8 cellular contexts compared by ENCODE assay signal in the genomic region with DNA sequence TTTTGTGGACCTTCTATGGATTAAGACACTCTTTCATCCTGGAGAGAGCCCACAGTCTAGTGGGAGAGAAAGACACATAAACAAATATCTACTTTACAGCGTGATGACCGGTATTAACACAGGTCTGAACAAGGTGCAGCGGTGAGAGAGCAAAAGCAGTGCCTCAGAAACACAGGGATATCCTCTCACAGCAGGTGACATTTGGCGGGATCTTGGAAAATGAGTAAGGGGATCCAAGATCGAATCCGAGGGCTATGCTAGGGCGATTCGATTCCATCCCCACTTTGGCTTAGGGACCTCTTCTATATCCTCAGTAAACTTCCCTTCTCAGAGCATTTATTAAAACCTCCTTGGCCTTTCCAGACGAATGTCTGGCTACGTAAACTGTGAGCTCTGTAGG. TPM values are rescaled to one million over a fixed set of nuclear protein-coding genes. Genes with fewer than 3 reads are reported as not detected.
DNase-seq lines count a peak whose midpoint lies in the region; ATAC-seq and TF ChIP-seq lines count a peak whose summit lies in the region.

No MANE protein-coding gene starts in this region.

- H2AK9ac ChIP-seq in IMR-90 (replicated peaks; ENCODE audit: low read depth, low read length, poor library complexity), result peak overlapping the region; percentile 88

- no peak overlapping the region for H3K18ac ChIP-seq in IMR-90 (ENCODE audit: low read depth, low read length)

- peak overlapping the region; percentile 90 for H3K27ac ChIP-seq in CD4-positive, alpha-beta memory T cell (ENCODE audit: low read depth, low read length)
- H3K27ac ChIP-seq in IMR-90 (ENCODE audit: insufficient read depth, low read length), result peak overlapping the region; percentile 63
- peak overlapping the region; percentile 99 for H3K27ac ChIP-seq in mesodermal cell (ENCODE audit: low read depth, low read length, severe bottlenecking)

- peak overlapping the region; percentile 65 for H3K9ac ChIP-seq in IMR-90 (ENCODE audit: low read depth, low read length)

- no peak for TF ChIP-seq POLR2A in IMR-90 (IDR thresholded peaks at IDR 0.05; ENCODE audit: low read depth, low read length)

- H3K79me1 ChIP-seq in IMR-90 (ENCODE audit: low read depth in 1 of 2, low read length in 2 of 2), result peaks cover 0 to 27% of the 10 kb centered on the region in 2 experiments; a peak in 2 of 4 replicates

- H4K8ac ChIP-seq in IMR-90 (ENCODE audit: low read depth in 2 of 2, low read length in 2 of 2), result peak overlapping the region; percentile 33 to 59; a peak in 3 of 4 replicates

- H3K9me3 Mint-ChIP-seq in CD4-positive, alpha-beta memory T cell, result no peaks in the 10 kb centered on the region
- no peaks in the 10 kb centered on the region for H3K9me3 Mint-ChIP-seq in MCF 10A (ENCODE audit: unreplicated experiment)

- dilution Hi-C loops in IMR-90 (cut with HindIII; ENCODE audit: low sequenced_read_pairs, unreplicated experiment), result no loop called here

- peak overlapping the region; percentile 87 for H3K56ac ChIP-seq in IMR-90 (ENCODE audit: extremely low read depth, insufficient read depth, low read length)

- peak overlapping the region; percentile 85 for H3K4me2 ChIP-seq in IMR-90 (ENCODE audit: low read depth, low read length)

- WGBS in IMR-90 (ENCODE audit: extremely low coverage in 2 of 2, insufficient read length in 1 of 2), 2 experiments, result no CpG with 5 or more reads among the region's 10 CpGs
- WGBS in mesodermal cell (ENCODE audit: insufficient coverage in 2 of 2), 2 experiments, result 0 to 6% methylated on average over 2 to 3 of the region's 10 CpGs

- no peak for TF ChIP-seq RAD21 in IMR-90 (IDR thresholded peaks at IDR 0.05; ENCODE audit: low read length)

- H3K4me3 ChIP-seq in CD4-positive, alpha-beta memory T cell (ENCODE audit: low read length in 2 of 2), result peak overlapping the region; percentile 64 to 97
- H3K4me3 ChIP-seq in IMR-90 (ENCODE audit: insufficient read depth, low read depth, low read length), result peak overlapping the region; percentile 53
- peak overlapping the region; percentile 82 for H3K4me3 ChIP-seq in mesodermal cell (ENCODE audit: extremely low read depth, insufficient read depth, low read length, poor library complexity, severe bottlenecking)

- TF ChIP-seq CTCF in IMR-90 (conservative IDR thresholded peaks at IDR 0.05; ENCODE audit: low read depth, low read length), result no peak
- no peak for TF ChIP-seq CTCF in MCF 10A (IDR thresholded peaks at IDR 0.05; ENCODE audit: unreplicated experiment)

- no peaks in the 10 kb centered on the region for H3K9me3 ChIP-seq in CD4-positive, alpha-beta memory T cell (ENCODE audit: control insufficient read depth in 1 of 2, low read length in 2 of 2)
- H3K9me3 ChIP-seq in IMR-90 (ENCODE audit: control insufficient read depth, insufficient read depth, low read length), result no peaks in the 10 kb centered on the region
- H3K9me3 ChIP-seq in mesodermal cell (ENCODE audit: control insufficient read depth, low read length), result no peaks in the 10 kb centered on the region

- BruUV-seq in IMR-90 (replicated peaks; lab: Mats Ljungman, UMichigan) (no TSS peak), MCF 10A (replicated peaks; lab: Mats Ljungman, UMichigan) (no TSS peak)

- peak overlapping the region; percentile 82; the same call in 1 of the 2 replicates for H2AK5ac ChIP-seq in IMR-90 (ENCODE audit: low read depth, low read length)

- H3K4me1 ChIP-seq in CD4-positive, alpha-beta memory T cell (ENCODE audit: insufficient read depth, low read length), result peaks cover 62% of the 10 kb centered on the region
- H3K4me1 ChIP-seq in IMR-90 (ENCODE audit: control insufficient read depth, insufficient read depth, low read length) (peaks cover 2% of the 10 kb centered on the region; the same call in 1 of the 2 replicates), mesodermal cell (ENCODE audit: control insufficient read depth, insufficient read depth, low read length, poor library complexity, severe bottlenecking) (peaks cover 10% of the 10 kb centered on the region)

- H3K36me3 Mint-ChIP-seq in CD4-positive, alpha-beta memory T cell, result peaks cover 2 to 29% of the 10 kb centered on the region in 2 donors
- peaks cover 43% of the 10 kb centered on the region for H3K36me3 Mint-ChIP-seq in MCF 10A (ENCODE audit: insufficient read depth, unreplicated experiment)

- H2AFZ ChIP-seq in IMR-90 (replicated peaks; ENCODE audit: low read length, poor library complexity), result peak overlapping the region; percentile 87

- POLR2A ChIA-PET in CD4-positive, alpha-beta memory T cell (lab: Charles Lee; ENCODE audit: partially characterized antibody), result interaction anchor here (0.7 to 2.1 kb wide), 9 partner anchors 8 to 1947 kb away, joined by 3 to 14 read pairs (median 7); a partner anchor contains a TSS
- POLR2A ChIA-PET in IMR-90 (lab: Charles Lee; ENCODE audit: unreplicated experiment) (no interaction called here), MCF 10A (lab: Yijun Ruan, JAX) (interaction anchor here (0.7 to 4.1 kb wide), 16 partner anchors 8 to 849 kb away, joined by 3 to 46 read pairs (median 6); a partner anchor contains a TSS)

- H3K27me3 ChIP-seq in CD4-positive, alpha-beta memory T cell (ENCODE audit: insufficient read depth, low read length), result no peaks in the 10 kb centered on the region
- no peaks in the 10 kb centered on the region for H3K27me3 ChIP-seq in IMR-90 (ENCODE audit: control insufficient read depth, insufficient read depth, low read length)

- peak overlapping the region; percentile 96 to 100 (median 100) for H3K4me3 Mint-ChIP-seq in CD4-positive, alpha-beta memory T cell
- H3K4me3 Mint-ChIP-seq in MCF 10A (ENCODE audit: unreplicated experiment), result peak overlapping the region; percentile 90

- intact Hi-C loops in CD4-positive, alpha-beta memory T cell (cut with micrococcal nuclease), result loop anchor here (1.0 kb wide), 3 partner anchors 118 to 851 kb away; a partner anchor contains a TSS
- intact Hi-C loops in IMR-90 (cut with micrococcal nuclease), result loop anchor here (1.0 kb wide), 1 partner anchor 118 kb away; a partner anchor contains a TSS
- intact Hi-C loops in MCF 10A (cut with micrococcal nuclease), result loop anchor here (1.0 kb wide), 1 partner anchor 118 kb away; a partner anchor contains a TSS

- no peaks in the 10 kb centered on the region for H3K36me3 ChIP-seq in CD4-positive, alpha-beta memory T cell (ENCODE audit: insufficient read depth, low read length)
- H3K36me3 ChIP-seq in IMR-90 (ENCODE audit: control insufficient read depth, insufficient read depth, low read length) (no peaks in the 10 kb centered on the region; the same call in 1 of the 2 replicates), mesodermal cell (ENCODE audit: control insufficient read depth, insufficient read depth, low read length) (peaks cover 19% of the 10 kb centered on the region)

- H2BK15ac ChIP-seq in IMR-90 (ENCODE audit: low read depth, low read length), result no peak overlapping the region

- H2BK20ac ChIP-seq in IMR-90 (ENCODE audit: low read depth, low read length), result no peak overlapping the region

- no peaks in the 10 kb centered on the region for H3K27me3 Mint-ChIP-seq in CD4-positive, alpha-beta memory T cell
- H3K27me3 Mint-ChIP-seq in MCF 10A (ENCODE audit: insufficient read depth, unreplicated experiment), result no peaks in the 10 kb centered on the region

- no peak overlapping the region; the same call in 1 of the 2 replicates for H2BK120ac ChIP-seq in IMR-90 (ENCODE audit: low read depth, low read length)

- no peak overlapping the region for H4K5ac ChIP-seq in IMR-90 (ENCODE audit: low read depth, low read length)

- H3K9me1 ChIP-seq in IMR-90 (ENCODE audit: insufficient read depth, low read length), result peaks cover 2% of the 10 kb centered on the region; the same call in 1 of the 2 replicates

- H3K27ac Mint-ChIP-seq in CD4-positive, alpha-beta memory T cell, result peak overlapping the region; percentile 92 to 100 (median 99)
- H3K27ac Mint-ChIP-seq in MCF 10A (ENCODE audit: low read depth, unreplicated experiment), result peak overlapping the region; percentile 99

- peak overlapping the region; percentile 83 for H3K23ac ChIP-seq in IMR-90 (ENCODE audit: low read depth, low read length)

- peaks cover 40 to 88% (median 65%) of the 10 kb centered on the region in 4 donors for H3K4me1 Mint-ChIP-seq in CD4-positive, alpha-beta memory T cell
- peaks cover 51% of the 10 kb centered on the region for H3K4me1 Mint-ChIP-seq in MCF 10A (ENCODE audit: insufficient read depth, unreplicated experiment)

- peak overlapping the region; percentile 68 for H3K14ac ChIP-seq in IMR-90 (replicated peaks; ENCODE audit: low read depth, low read length)

- in situ Hi-C loops in IMR-90 (cut with MboI; ENCODE audit: low sequenced_read_pairs), result no loop called here

- H4K91ac ChIP-seq in IMR-90 (ENCODE audit: insufficient read depth, low read depth, low read length), result peak overlapping the region; percentile 26; the same call in 1 of the 2 replicates

- peak overlapping the region; percentile 78 for H3K4ac ChIP-seq in IMR-90 (ENCODE audit: low read depth, low read length)

- no peak for ATAC-seq in IMR-90 (ENCODE audit: low read depth)
- no peak for ATAC-seq in HG02623 (IDR thresholded peaks at IDR 0.05; ENCODE audit: unreplicated experiment)

- CTCF ChIA-PET in CD4-positive, alpha-beta memory T cell (lab: Charles Lee; ENCODE audit: partially characterized antibody), result interaction anchor here (0.8 to 2.2 kb wide), 7 partner anchors 11 to 345 kb away, joined by 3 to 15 read pairs (median 4); a partner anchor contains a TSS
- CTCF ChIA-PET in IMR-90 (lab: Yijun Ruan, JAX) (interaction anchor here (1.3 kb wide), 1 partner anchor 18 kb away, joined by 4 read pairs; no protein-coding TSS in a partner anchor), MCF 10A (lab: Yijun Ruan, JAX) (interaction anchor here (1.0 to 2.7 kb wide), 7 partner anchors 8 to 999 kb away, joined by 3 to 27 read pairs (median 7); no protein-coding TSS in a partner anchor)

- peak overlapping the region; percentile 18 for H2BK5ac ChIP-seq in IMR-90 (ENCODE audit: low read depth, low read length, poor library complexity, severe bottlenecking)

- H4K20me1 ChIP-seq in IMR-90 (ENCODE audit: insufficient read depth, low read length), result peaks cover 19% of the 10 kb centered on the region

- DNase-seq in CD4-positive, alpha-beta memory T cell, result no peak
- DNase-seq in IMR-90 (no peak), MCF 10A (ENCODE audit: unreplicated experiment) (peak; percentile 19), Ammon's horn (ENCODE audit: low spot score) (no peak), H4 (ENCODE audit: low spot score) (no peak), occipital lobe (lab: John Stamatoyannopoulos, UW) (no peak)

RNA-seq across cellular contexts. Expression of a gene that starts 0.7 kb away (rescaled TPM):
- 10 to 100 TPM; 26.8 to 35.0 TPM for total RNA-seq in CD4-positive, alpha-beta memory T cell
- polyA plus RNA-seq in CD4-positive, alpha-beta memory T cell, result 10 to 100 TPM; 45.2 to 57.5 TPM
- total RNA-seq in IMR-90 (2012; rRNA removed) (113 and 167 TPM in 2 replicates), MCF 10A (2022) (70.7 and 74.1 TPM in 2 replicates), occipital lobe (152 TPM)
- 47.3 and 54.5 TPM in 2 replicates for polyA plus RNA-seq in IMR-90 (2012; rRNA removed)
- 17.2 and 23.4 TPM in 2 replicates for polyA plus RNA-seq in IMR-90 (2012; cell fraction: cytosol; rRNA removed)
- polyA plus RNA-seq in IMR-90 (2012; cell fraction: nucleus; rRNA removed; ENCODE audit: low replicate concordance), result 3.5 and 22.9 TPM in 2 replicates
- polyA plus RNA-seq in mesodermal cell (2013, experiment 1 of 2), result 97.4 TPM
- 91.5 TPM for polyA plus RNA-seq in mesodermal cell (2013, experiment 2 of 2)
- total RNA-seq in H4 (2014; rRNA removed; shearing (Covaris generic)), result 92.3 and 130 TPM in 2 replicates

RNA-seq across cellular contexts. Expression of a gene that starts 1.2 kb away (rescaled TPM):
- total RNA-seq in CD4-positive, alpha-beta memory T cell, result 10 to 100 TPM; 62.0 to 72.1 TPM
- polyA plus RNA-seq in CD4-positive, alpha-beta memory T cell, result 100 to 1,000 TPM; 129 to 185 TPM
- total RNA-seq in IMR-90 (2012; rRNA removed) (125 and 360 TPM in 2 replicates), MCF 10A (2022) (337 and 338 TPM in 2 replicates), occipital lobe (92.8 TPM)
- polyA plus RNA-seq in IMR-90 (2012; rRNA removed), result 51.3 and 57.9 TPM in 2 replicates
- 6.6 and 7.6 TPM in 2 replicates for polyA plus RNA-seq in IMR-90 (2012; cell fraction: cytosol; rRNA removed)
- polyA plus RNA-seq in IMR-90 (2012; cell fraction: nucleus; rRNA removed; ENCODE audit: low replicate concordance), result 2.3 and 13.5 TPM in 2 replicates
- polyA plus RNA-seq in mesodermal cell (2013, experiment 1 of 2), result 87.5 TPM
- 89.7 TPM for polyA plus RNA-seq in mesodermal cell (2013, experiment 2 of 2)
- total RNA-seq in H4 (2014; rRNA removed; shearing (Covaris generic)), result 241 and 295 TPM in 2 replicates

RNA-seq across cellular contexts. Expression of a gene that starts 53.1 kb away (rescaled TPM):
- 1 to 10 TPM; 1.9 to 4.1 TPM for total RNA-seq in CD4-positive, alpha-beta memory T cell
- 1 to 10 TPM; 2.3 to 2.7 TPM for polyA plus RNA-seq in CD4-positive, alpha-beta memory T cell
- total RNA-seq in IMR-90 (2012; rRNA removed) (2.2 and 2.5 TPM in 2 replicates), MCF 10A (2022) (22.4 and 39.9 TPM in 2 replicates), occipital lobe (0.47 TPM)
- 1.5 and 1.7 TPM in 2 replicates for polyA plus RNA-seq in IMR-90 (2012; rRNA removed)
- polyA plus RNA-seq in IMR-90 (2012; cell fraction: cytosol; rRNA removed), result 0.64 and 1.2 TPM in 2 replicates
- 0.61 and 0.66 TPM in 2 replicates for polyA plus RNA-seq in IMR-90 (2012; cell fraction: nucleus; rRNA removed; ENCODE audit: low replicate concordance)
- 4.3 TPM for polyA plus RNA-seq in mesodermal cell (2013, experiment 1 of 2)
- 2.8 TPM for polyA plus RNA-seq in mesodermal cell (2013, experiment 2 of 2)
- not detected in 2 replicates for total RNA-seq in H4 (2014; rRNA removed; shearing (Covaris generic))
